11 cellular contexts compared by ENCODE assay signal in genomic region chr7:108875139-108875538, GRCh38.
DNase-seq lines count a peak whose midpoint lies in the region; ATAC-seq and TF ChIP-seq lines count a peak whose summit lies in the region.
"Had no signal": no experiment of that assay in that cellular context is flagged by ENCODE, and none has a peak within 500 bp of the region (broad histone marks: within the 10 kb centered on the region; RNA-seq: fewer than 3 reads in every experiment).

No MANE protein-coding gene starts in this region.

- H3K36me3 ChIP-seq in DND-41 (ENCODE audit: insufficient read depth, low read length) (no peaks in the 10 kb centered on the region), OCI-LY3 (replicated peaks; ENCODE audit: low read depth, low read length) (no peaks in the 10 kb centered on the region)

- H3K9me3 Mint-ChIP-seq in endothelial cell (ENCODE audit: unreplicated experiment) (peaks cover 6% of the 10 kb centered on the region), immature natural killer cell (peaks cover 9 to 59% (median 33%) of the 10 kb centered on the region in 6 donors)

- H3K9me3 ChIP-seq in DND-41 (ENCODE audit: insufficient read depth, low read length, severe bottlenecking) (peaks cover 12% of the 10 kb centered on the region), OCI-LY3 (ENCODE audit: insufficient read depth, low read length) (no peaks in the 10 kb centered on the region)

- no peaks in the 10 kb centered on the region for H3K27me3 Mint-ChIP-seq in endothelial cell (ENCODE audit: unreplicated experiment)
- peaks cover 0 to 1% (median 0%) of the 10 kb centered on the region in 3 donors for H3K27me3 Mint-ChIP-seq in immature natural killer cell (ENCODE audit: low read depth in 3 of 3)

- H4K20me1 ChIP-seq in DND-41 (ENCODE audit: insufficient read depth, low read length) (no peaks in the 10 kb centered on the region), OCI-LY3 (ENCODE audit: insufficient read depth, low read length) (no peaks in the 10 kb centered on the region)

- no peak for ATAC-seq in DND-41 (ENCODE audit: insufficient read depth, low read depth)
- ATAC-seq in GM18909 (IDR thresholded peaks at IDR 0.05; ENCODE audit: poor library complexity, unreplicated experiment) = peak; percentile 52

- H3K79me2 ChIP-seq in DND-41 (ENCODE audit: insufficient read depth, low read length) (no peaks in the 10 kb centered on the region), OCI-LY3 (ENCODE audit: low read length) (no peaks in the 10 kb centered on the region)

- H3K9ac ChIP-seq in DND-41 (ENCODE audit: low read depth, low read length) (no peak overlapping the region), OCI-LY3 (ENCODE audit: low read length) (no peak overlapping the region)

- H3K27me3 ChIP-seq in DND-41 (ENCODE audit: insufficient read depth, low read length, poor library complexity) (no peaks in the 10 kb centered on the region), OCI-LY3 (ENCODE audit: low read depth, low read length) (no peaks in the 10 kb centered on the region)

- peak; percentile 19 for DNase-seq in DND-41
- peak; percentile 7 for DNase-seq in germinal center (ENCODE audit: low spot score)
- DNase-seq in NCI-H1092 treated with DMSO at 0.1 percent for 48 hours (lab: John Stamatoyannopoulos, UW) = no peak
- no peak for DNase-seq in endothelial cell (ENCODE audit: low spot score)
- no peak for DNase-seq in immature natural killer cell
- DNase-seq: amniotic stem cell, NCI-H2081, occipital lobe, T1000 had no signal

- TF ChIP-seq CTCF in DND-41 (IDR thresholded peaks at IDR 0.05; ENCODE audit: borderline replicate concordance, extremely low read depth, low read length, poor library complexity, severe bottlenecking) = peak; percentile 47
- peak; percentile 62 for TF ChIP-seq CTCF in OCI-LY3 (IDR thresholded peaks at IDR 0.05; ENCODE audit: low read depth, low read length)
- TF ChIP-seq CTCF in endothelial cell (IDR thresholded peaks at IDR 0.05; ENCODE audit: unreplicated experiment) = no peak

- H3K36me3 Mint-ChIP-seq in endothelial cell (ENCODE audit: low read depth, unreplicated experiment) (peaks cover 5% of the 10 kb centered on the region), immature natural killer cell (no peaks in the 10 kb centered on the region)

- no peaks in the 10 kb centered on the region for H3K4me1 Mint-ChIP-seq in endothelial cell (ENCODE audit: unreplicated experiment)
- H3K4me1 Mint-ChIP-seq in immature natural killer cell = no peaks in the 10 kb centered on the region

- H2AFZ ChIP-seq in DND-41 (ENCODE audit: low read depth, low read length) = no peak overlapping the region
- no peak overlapping the region for H2AFZ ChIP-seq in OCI-LY3 (ENCODE audit: low read depth, low read length)

- H3K4me2 ChIP-seq in DND-41 (ENCODE audit: insufficient read depth, low read length) = no peak overlapping the region
- no peak overlapping the region for H3K4me2 ChIP-seq in OCI-LY3 (ENCODE audit: low read length)

- no peak overlapping the region for H3K27ac ChIP-seq in DND-41 (ENCODE audit: low read length)
- no peak overlapping the region for H3K27ac ChIP-seq in OCI-LY3 (ENCODE audit: low read length)

- H3K4me3 Mint-ChIP-seq in endothelial cell (ENCODE audit: unreplicated experiment) = no peak overlapping the region
- H3K4me3 Mint-ChIP-seq in immature natural killer cell = no peak overlapping the region

- no peak overlapping the region for H3K4me3 ChIP-seq in DND-41 (ENCODE audit: low read depth in 1 of 2, low read length in 2 of 2)
- H3K4me3 ChIP-seq in OCI-LY3 (ENCODE audit: low read length) = no peak overlapping the region

- H3K4me1 ChIP-seq in DND-41 (ENCODE audit: insufficient read depth, low read length) (no peaks in the 10 kb centered on the region), OCI-LY3 (ENCODE audit: low read length) (no peaks in the 10 kb centered on the region)

- no peak overlapping the region for H3K27ac Mint-ChIP-seq in endothelial cell (ENCODE audit: unreplicated experiment)
- H3K27ac Mint-ChIP-seq in immature natural killer cell = no peak overlapping the region

Comparison
In these comparisons a context has a peak if more than half of its experiments do, and no peak if none do; other contexts are left out.
1. DNase-seq: peak in DND-41 (single experiment) and germinal center (single experiment); none in NCI-H1092 treated with DMSO at 0.1 percent for 48 hours (single experiment), endothelial cell (single experiment) and immature natural killer cell (0 of 3).